In the genomic region with DNA sequence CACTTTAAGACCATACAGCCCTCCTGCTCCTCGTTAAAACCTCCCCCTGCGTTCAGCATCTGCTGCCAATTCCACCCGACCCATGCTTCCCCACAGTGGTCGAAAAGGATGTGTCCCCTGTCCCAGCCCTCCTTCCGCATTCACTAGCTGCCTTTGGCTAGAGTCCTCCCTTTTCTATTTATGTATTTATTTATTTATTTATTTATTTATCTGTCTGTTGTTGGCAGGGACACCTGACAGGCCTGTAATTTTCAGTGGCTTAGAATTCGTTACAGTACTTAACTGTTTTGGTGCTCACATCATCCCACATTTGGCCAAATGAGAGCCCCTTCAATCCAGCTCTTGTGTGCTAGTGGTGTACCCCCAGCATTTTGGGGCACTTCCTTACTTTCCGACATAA, we compare ENCODE assay signal across 6 cellular contexts.
"Had no signal": no experiment of that assay in that cellular context is flagged by ENCODE, and none has a peak within 500 bp of the region (broad histone marks: within the 10 kb centered on the region; RNA-seq: fewer than 3 reads in every experiment).

No MANE protein-coding gene starts in this region.

- H3K4me2 ChIP-seq: GM23338 had no signal

- ATAC-seq: GM23338, HCT116, HepG2 had no signal

- H3K4me3 ChIP-seq: GM23338 had no signal

- H2AFZ ChIP-seq: GM23338 had no signal

- H3K27ac ChIP-seq: HL-60 had no signal

- DNase-seq: H9, HFFc6 had no signal
